8 cellular contexts compared by ENCODE assay signal in genomic region chr19:42252365-42253244, GRCh38. TPM values are rescaled to one million over a fixed set of nuclear protein-coding genes. Genes with fewer than 3 reads are reported as not detected.
DNase-seq lines count a peak whose midpoint lies in the region; ATAC-seq and TF ChIP-seq lines count a peak whose summit lies in the region.

No MANE protein-coding gene starts in this region.

- 24 to 25% methylated on average over 27 of the region's 27 CpGs for WGBS in ectodermal cell, 2 experiments
- 7% methylated on average over 27 of the region's 27 CpGs for WGBS in thymus

- peak overlapping the region; percentile 55 for H3K27ac ChIP-seq in ectodermal cell (ENCODE audit: insufficient read depth, low read depth, low read length, poor library complexity, severe bottlenecking)
- peak overlapping the region; percentile 62 for H3K27ac ChIP-seq in thymus (ENCODE audit: low read depth)

- no peak for TF ChIP-seq CTCF in GM12865 (IDR thresholded peaks at IDR 0.05; ENCODE audit: insufficient read depth, low read depth, low read length, missing control alignments)

- ATAC-seq in GM21423 (IDR thresholded peaks at IDR 0.05; ENCODE audit: unreplicated experiment) (no peak), GM18907 (IDR thresholded peaks at IDR 0.05; ENCODE audit: unreplicated experiment) (no peak)

- H3K4me3 ChIP-seq in GM12865 (ENCODE audit: low read depth, low read length) (peak overlapping the region; percentile 100), ectodermal cell (ENCODE audit: insufficient read depth, low read depth, low read length) (peak overlapping the region; percentile 100), thymus (ENCODE audit: low read length) (peak overlapping the region; percentile 78)

- peaks cover 9% of the 10 kb centered on the region for H3K36me3 ChIP-seq in ectodermal cell (ENCODE audit: control insufficient read depth, insufficient read depth, low read length)
- H3K36me3 ChIP-seq in thymus (ENCODE audit: control insufficient read depth, insufficient read depth), result peaks cover 13% of the 10 kb centered on the region

- no peak for DNase-seq in GM12865 (ENCODE audit: low read depth)
- DNase-seq in medulla oblongata (ENCODE audit: extremely low spot score), result peak; percentile 95
- DNase-seq in RPMI8226, result no peak

- H3K4me1 ChIP-seq in ectodermal cell (ENCODE audit: control insufficient read depth, insufficient read depth, low read length), result peaks cover 23% of the 10 kb centered on the region
- peaks cover 27% of the 10 kb centered on the region for H3K4me1 ChIP-seq in thymus (ENCODE audit: control insufficient read depth, insufficient read depth, low read length)

- H3K27me3 ChIP-seq in ectodermal cell (ENCODE audit: control insufficient read depth, insufficient read depth, low read length, poor library complexity, severe bottlenecking), result no peaks in the 10 kb centered on the region
- H3K27me3 ChIP-seq in thymus (ENCODE audit: control insufficient read depth, insufficient read depth), result peaks cover 7% of the 10 kb centered on the region

- H3K9me3 ChIP-seq in ectodermal cell (ENCODE audit: control insufficient read depth, low read length), result no peaks in the 10 kb centered on the region
- H3K9me3 ChIP-seq in thymus (ENCODE audit: control insufficient read depth), result no peaks in the 10 kb centered on the region

TF ChIP-seq in PFSK-1, 5 proteins besides CTCF, POLR2A, EP300 and RAD21:
- TF ChIP-seq SIN3A (IDR thresholded peaks at IDR 0.05; ENCODE audit: borderline replicate concordance, insufficient read depth, low read length), result 0 out of 2 replicates have a peak, but pooled peaks have one; percentile 49
- no peak for TF ChIP-seq FOXP2 (optimal IDR thresholded peaks at IDR 0.05; ENCODE audit: borderline replicate concordance, extremely low read depth, extremely low read length, insufficient read depth)
- TF ChIP-seq POLR2AphosphoS5 (IDR thresholded peaks at IDR 0.05; ENCODE audit: low read depth, low read length), result no peak; the same call in 1 of the 2 replicates
- TF ChIP-seq REST (IDR thresholded peaks at IDR 0.05; ENCODE audit: insufficient read depth in 1 of 2, low read depth in 2 of 2, low read length in 2 of 2), result no peak
TF ChIP-seq in PFSK-1: peak in this region for 1.

RNA-seq across cellular contexts. Expression of gene ERF, which starts 2.3 kb away (rescaled TPM):
- polyA plus RNA-seq in PFSK-1 (2012; ENCODE audit: insufficient read length, low read depth), result 157 TPM
- polyA plus RNA-seq in ectodermal cell (2013, experiment 1 of 4), result 109 TPM
- 110 TPM for polyA plus RNA-seq in ectodermal cell (2013, experiment 2 of 4)
- 77.2 TPM for polyA plus RNA-seq in ectodermal cell (2013, experiment 3 of 4)
- polyA plus RNA-seq in ectodermal cell (2013, experiment 4 of 4), result 87.1 TPM
- 53.7 TPM for polyA plus RNA-seq in thymus

RNA-seq across cellular contexts. Expression of gene GSK3A, which starts 10.2 kb away (rescaled TPM):
- polyA plus RNA-seq in PFSK-1 (2012; ENCODE audit: insufficient read length, low read depth), result 129 TPM
- 76.0 TPM for polyA plus RNA-seq in ectodermal cell (2013, experiment 1 of 4)
- 68.8 TPM for polyA plus RNA-seq in ectodermal cell (2013, experiment 2 of 4)
- 52.0 TPM for polyA plus RNA-seq in ectodermal cell (2013, experiment 3 of 4)
- 65.0 TPM for polyA plus RNA-seq in ectodermal cell (2013, experiment 4 of 4)
- 31.4 TPM for polyA plus RNA-seq in thymus

RNA-seq across cellular contexts. Expression of gene CIC, which starts 16.4 kb away (rescaled TPM):
- polyA plus RNA-seq in PFSK-1 (2012; ENCODE audit: insufficient read length, low read depth), result 81.2 TPM
- polyA plus RNA-seq in ectodermal cell (2013, experiment 1 of 4), result 73.7 TPM
- polyA plus RNA-seq in ectodermal cell (2013, experiment 2 of 4), result 80.8 TPM
- polyA plus RNA-seq in ectodermal cell (2013, experiment 3 of 4), result 61.1 TPM
- polyA plus RNA-seq in ectodermal cell (2013, experiment 4 of 4), result 66.8 TPM
- polyA plus RNA-seq in thymus, result 52.2 TPM

RNA-seq across cellular contexts. Expression of gene ZNF526, which starts 32.5 kb away (rescaled TPM):
- polyA plus RNA-seq in PFSK-1 (2012; ENCODE audit: insufficient read length, low read depth), result 27.8 TPM
- 12.2 TPM for polyA plus RNA-seq in ectodermal cell (2013, experiment 1 of 4)
- polyA plus RNA-seq in ectodermal cell (2013, experiment 2 of 4), result 14.6 TPM
- polyA plus RNA-seq in ectodermal cell (2013, experiment 3 of 4), result 11.6 TPM
- polyA plus RNA-seq in ectodermal cell (2013, experiment 4 of 4), result 12.6 TPM
- polyA plus RNA-seq in thymus, result 3.6 TPM

RNA-seq across cellular contexts. Expression of gene DEDD2, which starts 35.1 kb away (rescaled TPM):
- 25.0 TPM for polyA plus RNA-seq in PFSK-1 (2012; ENCODE audit: insufficient read length, low read depth)
- polyA plus RNA-seq in ectodermal cell (2013, experiment 1 of 4), result 36.7 TPM
- polyA plus RNA-seq in ectodermal cell (2013, experiment 2 of 4), result 29.3 TPM
- polyA plus RNA-seq in ectodermal cell (2013, experiment 3 of 4), result 27.1 TPM
- polyA plus RNA-seq in ectodermal cell (2013, experiment 4 of 4), result 30.2 TPM
- 36.9 TPM for polyA plus RNA-seq in thymus
